10 cellular contexts compared by ENCODE assay signal in the genomic region with DNA sequence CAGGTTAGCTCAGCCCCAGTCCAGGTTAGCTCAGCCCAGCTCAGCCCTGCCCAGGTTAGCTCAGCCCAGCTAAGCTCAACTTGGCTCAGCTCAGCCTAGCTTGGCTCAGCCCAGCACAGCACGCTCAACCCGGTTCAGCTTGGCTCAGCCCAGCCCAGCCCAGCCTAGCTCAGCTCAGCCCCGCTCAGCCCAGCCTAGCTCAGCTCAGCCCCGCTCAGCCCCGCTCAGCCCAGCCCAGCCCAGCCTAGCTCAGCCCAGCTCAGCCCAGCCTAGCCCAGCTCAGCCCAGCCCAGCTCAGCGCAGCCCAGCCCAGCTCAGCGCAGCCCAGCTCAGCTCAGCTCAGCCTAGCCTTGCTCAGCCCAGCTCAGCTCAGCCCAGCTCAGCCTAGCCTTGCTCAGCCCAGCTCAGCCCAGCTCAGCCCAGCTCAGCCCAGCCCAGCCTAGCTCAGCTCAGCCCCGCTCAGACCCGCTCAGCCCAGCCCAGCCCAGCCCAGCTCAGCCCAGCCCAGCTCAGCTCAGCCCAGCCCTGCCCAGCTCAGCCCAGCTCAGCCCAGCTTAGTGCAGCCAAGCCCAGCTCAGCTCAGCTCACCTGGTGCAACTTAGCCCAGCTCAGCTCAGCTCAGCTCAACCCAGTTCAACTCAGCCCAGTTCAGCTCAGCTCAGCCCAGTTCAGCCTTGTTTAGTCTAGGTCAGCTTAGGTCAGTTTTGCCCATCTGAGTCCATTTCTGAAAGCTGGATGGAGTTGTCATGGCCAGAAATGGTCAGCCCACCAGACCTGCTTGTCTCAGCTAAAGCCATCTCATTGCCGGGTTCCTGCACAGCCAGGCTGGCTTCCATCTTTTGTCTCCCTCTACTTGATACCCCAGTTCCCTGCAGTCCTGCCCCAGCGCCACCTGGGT.
DNase-seq lines count a peak whose midpoint lies in the region; ATAC-seq and TF ChIP-seq lines count a peak whose summit lies in the region.
"Had no signal": no experiment of that assay in that cellular context is flagged by ENCODE, and none has a peak within 500 bp of the region (broad histone marks: within the 10 kb centered on the region; RNA-seq: fewer than 3 reads in every experiment).

No MANE protein-coding gene starts in this region.

- H3K9me3 ChIP-seq in right cardiac atrium (ENCODE audit: control insufficient read depth, low read length) (no peaks in the 10 kb centered on the region), upper lobe of left lung (no peaks in the 10 kb centered on the region)

- H3K27me3 ChIP-seq in right cardiac atrium (ENCODE audit: control insufficient read depth, insufficient read depth), result no peaks in the 10 kb centered on the region
- peaks cover 0 to 7% (median 0%) of the 10 kb centered on the region in 4 donors for H3K27me3 ChIP-seq in upper lobe of left lung

- no peak overlapping the region for H3K4me3 ChIP-seq in right cardiac atrium (ENCODE audit: low read length)
- H3K4me3 ChIP-seq in upper lobe of left lung, result no peak overlapping the region

- intact Hi-C loops in right cardiac atrium (cut with DNase I), result no loop called here

- DNase-seq in activated T-cell treated with anti-CD3 and anti-CD28 coated beads, Interleukin-2, amount 50 U/mL, for 1 hour, result peak; percentile 50
- DNase-seq in activated T-cell treated with anti-CD3 and anti-CD28 coated beads for 4 hours, result no peak
- DNase-seq in activated CD8-positive, alpha-beta memory T cell treated with anti-CD3 and anti-CD28 coated beads, Interleukin-2, amount 50 U/mL, for 4 hours, result peak; percentile 31
- DNase-seq in right cardiac atrium, result peak in 2 of 3 donors; percentile 10 to 39
- peak; percentile 15 to 78 for DNase-seq in upper lobe of left lung
- DNase-seq in caudate nucleus (lab: John Stamatoyannopoulos, UW), result no peak
- no peak for DNase-seq in NCI-H748 (lab: John Stamatoyannopoulos, UW; ENCODE audit: unreplicated experiment)
- DNase-seq: MV-4-11, SIG-M5 had no signal

- H3K4me1 ChIP-seq in right cardiac atrium (ENCODE audit: control insufficient read depth, insufficient read depth, low read length) (no peaks in the 10 kb centered on the region), upper lobe of left lung (no peaks in the 10 kb centered on the region)

- H3K27ac ChIP-seq in right cardiac atrium (ENCODE audit: low read length), result no peak overlapping the region
- no peak overlapping the region for H3K27ac ChIP-seq in upper lobe of left lung
- no peak overlapping the region for H3K27ac ChIP-seq in caudate nucleus (ENCODE audit: low read depth, low read length)

- TF ChIP-seq CTCF in upper lobe of left lung (IDR thresholded peaks at IDR 0.05), result no peak

- WGBS in right cardiac atrium, result 87% methylated on average over 11 of the region's 11 CpGs
- WGBS in upper lobe of left lung, 2 donors, result 82 to 85% methylated on average over 5 to 9 of the region's 11 CpGs

- no peak for TF ChIP-seq POLR2A in upper lobe of left lung (IDR thresholded peaks at IDR 0.05)

- no peak for TF ChIP-seq EP300 in upper lobe of left lung (IDR thresholded peaks at IDR 0.05)

- ATAC-seq in right cardiac atrium, result no peak
- ATAC-seq in upper lobe of left lung (ENCODE audit: low FRiP score in 2 of 2), result peak; percentile 1 to 5
- no peak for ATAC-seq in SK-N-SH treated with all-trans-retinoic acid at 6 μM for 48 hours

- H3K36me3 ChIP-seq in upper lobe of left lung, result no peaks in the 10 kb centered on the region

TF ChIP-seq in SK-N-SH treated with all-trans-retinoic acid at 6 μM for 48 hours, 23 proteins besides CTCF, POLR2A, EP300 and RAD21:
- TF ChIP-seq ISL1 (CRISPR knock-in tag; IDR thresholded peaks at IDR 0.05) (no peak), ESRRG (CRISPR knock-in tag; IDR thresholded peaks at IDR 0.05) (no peak), ZC3H10 (CRISPR knock-in tag; IDR thresholded peaks at IDR 0.05) (no peak), CSDC2 (CRISPR knock-in tag; IDR thresholded peaks at IDR 0.05) (no peak), OSR1 (CRISPR knock-in tag; IDR thresholded peaks at IDR 0.05) (no peak), GLIS3 (CRISPR knock-in tag; IDR thresholded peaks at IDR 0.05) (no peak), ARNTL (CRISPR knock-in tag; IDR thresholded peaks at IDR 0.05; ENCODE audit: borderline replicate concordance, low read depth) (no peak), TCF4 (CRISPR knock-in tag; IDR thresholded peaks at IDR 0.05; ENCODE audit: borderline replicate concordance) (no peak), TOX (CRISPR knock-in tag; IDR thresholded peaks at IDR 0.05; ENCODE audit: borderline replicate concordance) (no peak), ZNF8 (CRISPR knock-in tag; IDR thresholded peaks at IDR 0.05) (no peak), ZFP3 (CRISPR knock-in tag; IDR thresholded peaks at IDR 0.05) (no peak), BACH2 (CRISPR knock-in tag; IDR thresholded peaks at IDR 0.05; ENCODE audit: borderline replicate concordance) (no peak), SNAI2 (CRISPR knock-in tag; IDR thresholded peaks at IDR 0.05) (no peak), PPARA (CRISPR knock-in tag; IDR thresholded peaks at IDR 0.05; ENCODE audit: borderline replicate concordance) (no peak)
- TF ChIP-seq, protein P1, sequence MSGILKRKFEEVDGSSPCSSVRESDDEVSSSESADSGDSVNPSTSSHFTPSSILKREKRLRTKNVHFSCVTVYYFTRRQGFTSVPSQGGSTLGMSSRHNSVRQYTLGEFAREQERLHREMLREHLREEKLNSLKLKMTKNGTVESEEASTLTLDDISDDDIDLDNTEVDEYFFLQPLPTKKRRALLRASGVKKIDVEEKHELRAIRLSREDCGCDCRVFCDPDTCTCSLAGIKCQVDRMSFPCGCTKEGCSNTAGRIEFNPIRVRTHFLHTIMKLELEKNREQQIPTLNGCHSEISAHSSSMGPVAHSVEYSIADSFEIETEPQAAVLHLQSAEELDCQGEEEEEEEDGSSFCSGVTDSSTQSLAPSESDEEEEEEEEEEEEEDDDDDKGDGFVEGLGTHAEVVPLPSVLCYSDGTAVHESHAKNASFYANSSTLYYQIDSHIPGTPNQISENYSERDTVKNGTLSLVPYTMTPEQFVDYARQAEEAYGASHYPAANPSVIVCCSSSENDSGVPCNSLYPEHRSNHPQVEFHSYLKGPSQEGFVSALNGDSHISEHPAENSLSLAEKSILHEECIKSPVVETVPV (CRISPR knock-in tag; IDR thresholded peaks at IDR 0.05), result no peak
- TF ChIP-seq, protein P2, sequence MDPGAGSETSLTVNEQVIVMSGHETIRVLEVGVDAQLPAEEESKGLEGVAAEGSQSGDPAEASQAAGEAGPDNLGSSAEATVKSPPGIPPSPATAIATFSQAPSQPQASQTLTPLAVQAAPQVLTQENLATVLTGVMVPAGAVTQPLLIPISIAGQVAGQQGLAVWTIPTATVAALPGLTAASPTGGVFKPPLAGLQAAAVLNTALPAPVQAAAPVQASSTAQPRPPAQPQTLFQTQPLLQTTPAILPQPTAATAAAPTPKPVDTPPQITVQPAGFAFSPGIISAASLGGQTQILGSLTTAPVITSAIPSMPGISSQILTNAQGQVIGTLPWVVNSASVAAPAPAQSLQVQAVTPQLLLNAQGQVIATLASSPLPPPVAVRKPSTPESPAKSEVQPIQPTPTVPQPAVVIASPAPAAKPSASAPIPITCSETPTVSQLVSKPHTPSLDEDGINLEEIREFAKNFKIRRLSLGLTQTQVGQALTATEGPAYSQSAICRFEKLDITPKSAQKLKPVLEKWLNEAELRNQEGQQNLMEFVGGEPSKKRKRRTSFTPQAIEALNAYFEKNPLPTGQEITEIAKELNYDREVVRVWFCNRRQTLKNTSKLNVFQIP (CRISPR knock-in tag; IDR thresholded peaks at IDR 0.05; ENCODE audit: borderline replicate concordance, low read depth), result no peak
- TF ChIP-seq, protein P3, sequence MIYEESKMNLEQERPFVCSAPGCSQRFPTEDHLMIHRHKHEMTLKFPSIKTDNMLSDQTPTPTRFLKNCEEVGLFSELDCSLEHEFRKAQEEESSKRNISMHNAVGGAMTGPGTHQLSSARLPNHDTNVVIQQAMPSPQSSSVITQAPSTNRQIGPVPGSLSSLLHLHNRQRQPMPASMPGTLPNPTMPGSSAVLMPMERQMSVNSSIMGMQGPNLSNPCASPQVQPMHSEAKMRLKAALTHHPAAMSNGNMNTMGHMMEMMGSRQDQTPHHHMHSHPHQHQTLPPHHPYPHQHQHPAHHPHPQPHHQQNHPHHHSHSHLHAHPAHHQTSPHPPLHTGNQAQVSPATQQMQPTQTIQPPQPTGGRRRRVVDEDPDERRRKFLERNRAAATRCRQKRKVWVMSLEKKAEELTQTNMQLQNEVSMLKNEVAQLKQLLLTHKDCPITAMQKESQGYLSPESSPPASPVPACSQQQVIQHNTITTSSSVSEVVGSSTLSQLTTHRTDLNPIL (CRISPR knock-in tag; IDR thresholded peaks at IDR 0.05; ENCODE audit: low read depth), result no peak
- TF ChIP-seq, protein P4, sequence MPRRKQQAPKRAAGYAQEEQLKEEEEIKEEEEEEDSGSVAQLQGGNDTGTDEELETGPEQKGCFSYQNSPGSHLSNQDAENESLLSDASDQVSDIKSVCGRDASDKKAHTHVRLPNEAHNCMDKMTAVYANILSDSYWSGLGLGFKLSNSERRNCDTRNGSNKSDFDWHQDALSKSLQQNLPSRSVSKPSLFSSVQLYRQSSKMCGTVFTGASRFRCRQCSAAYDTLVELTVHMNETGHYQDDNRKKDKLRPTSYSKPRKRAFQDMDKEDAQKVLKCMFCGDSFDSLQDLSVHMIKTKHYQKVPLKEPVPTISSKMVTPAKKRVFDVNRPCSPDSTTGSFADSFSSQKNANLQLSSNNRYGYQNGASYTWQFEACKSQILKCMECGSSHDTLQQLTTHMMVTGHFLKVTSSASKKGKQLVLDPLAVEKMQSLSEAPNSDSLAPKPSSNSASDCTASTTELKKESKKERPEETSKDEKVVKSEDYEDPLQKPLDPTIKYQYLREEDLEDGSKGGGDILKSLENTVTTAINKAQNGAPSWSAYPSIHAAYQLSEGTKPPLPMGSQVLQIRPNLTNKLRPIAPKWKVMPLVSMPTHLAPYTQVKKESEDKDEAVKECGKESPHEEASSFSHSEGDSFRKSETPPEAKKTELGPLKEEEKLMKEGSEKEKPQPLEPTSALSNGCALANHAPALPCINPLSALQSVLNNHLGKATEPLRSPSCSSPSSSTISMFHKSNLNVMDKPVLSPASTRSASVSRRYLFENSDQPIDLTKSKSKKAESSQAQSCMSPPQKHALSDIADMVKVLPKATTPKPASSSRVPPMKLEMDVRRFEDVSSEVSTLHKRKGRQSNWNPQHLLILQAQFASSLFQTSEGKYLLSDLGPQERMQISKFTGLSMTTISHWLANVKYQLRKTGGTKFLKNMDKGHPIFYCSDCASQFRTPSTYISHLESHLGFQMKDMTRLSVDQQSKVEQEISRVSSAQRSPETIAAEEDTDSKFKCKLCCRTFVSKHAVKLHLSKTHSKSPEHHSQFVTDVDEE (CRISPR knock-in tag; IDR thresholded peaks at IDR 0.05), result no peak

Comparison
In these comparisons a context has a peak if more than half of its experiments do, and no peak if none do; other contexts are left out.
1. DNase-seq: peak in activated T-cell treated with anti-CD3 and anti-CD28 coated beads, Interleukin-2, amount 50 U/mL, for 1 hour (single experiment), activated CD8-positive, alpha-beta memory T cell treated with anti-CD3 and anti-CD28 coated beads, Interleukin-2, amount 50 U/mL, for 4 hours (single experiment), right cardiac atrium (2 of 3) and upper lobe of left lung (2 of 2); none in activated T-cell treated with anti-CD3 and anti-CD28 coated beads for 4 hours (single experiment), caudate nucleus (0 of 61) and NCI-H748 (single experiment).
2. ATAC-seq: peak in upper lobe of left lung (2 of 2); none in right cardiac atrium (0 of 2) and SK-N-SH treated with all-trans-retinoic acid at 6 μM for 48 hours (single experiment).